Comparison of ENCODE assay signal across 9 cellular contexts in genomic region chr13:30415430-30416030, GRCh38. TPM values are rescaled to one million over a fixed set of nuclear protein-coding genes. Genes with fewer than 3 reads are reported as not detected.
DNase-seq lines count a peak whose midpoint lies in the region; ATAC-seq, FAIRE-seq and TF ChIP-seq lines count a peak whose summit lies in the region.
"Had no signal": no experiment of that assay in that cellular context is flagged by ENCODE, and none has a peak within 500 bp of the region (broad histone marks: within the 10 kb centered on the region; RNA-seq: fewer than 3 reads in every experiment).

No MANE protein-coding gene starts in this region.

- no peaks in the 10 kb centered on the region for H3K36me3 ChIP-seq in K562 (ENCODE audit: control insufficient read depth, insufficient read depth, low read length)

- FAIRE-seq in K562 (lab: Jason Lieb, UNC): no peak

- H3K27ac ChIP-seq in K562 (ENCODE audit: extremely low read depth, low read depth, low read length): no peak overlapping the region

- peak; percentile 79 for ATAC-seq in GM18508 (IDR thresholded peaks at IDR 0.05; ENCODE audit: insufficient read depth, unreplicated experiment)
- ATAC-seq in GM21619 (IDR thresholded peaks at IDR 0.05; ENCODE audit: unreplicated experiment): peak; percentile 66
- peak; percentile 89 for ATAC-seq in HG03354 (IDR thresholded peaks at IDR 0.05; ENCODE audit: poor library complexity, severe bottlenecking, unreplicated experiment)
- ATAC-seq in K562: no peak
- no peak for ATAC-seq in Right ventricle myocardium inferior

- POLR2A ChIA-PET in K562 (lab: Yijun Ruan, JAX): no interaction called here

- DNase-seq in K562 (ENCODE audit: extremely low read depth in 1 of 4, low spot score in 3 of 4): no peak
- DNase-seq in cortex of kidney (lab: John Stamatoyannopoulos, UW): no peak
- no peak for DNase-seq in activated effector memory CD4-positive, alpha-beta T cell treated with anti-CD3 and anti-CD28 coated beads, Interleukin-2, amount 50 U/mL, for 16 hours
- no peak for DNase-seq in cerebellar nuclear complex (lab: John Stamatoyannopoulos, UW)
- no peak for DNase-seq in Right ventricle myocardium inferior (ENCODE audit: missing footprints)

- TF ChIP-seq CTCF in K562 (IDR thresholded peaks at IDR 0.05 in 2 of 3, conservative IDR thresholded peaks at IDR 0.05 in 1 of 3; ENCODE audit: insufficient read depth in 2 of 3, low read depth in 1 of 3, low read length in 3 of 3): no peak

- intact Hi-C loops in K562 (cut with micrococcal nuclease) (no loop called here), Right ventricle myocardium inferior (cut with DNase I) (no loop called here)

- TF ChIP-seq POLR2A in K562 (conservative IDR thresholded peaks at IDR 0.05): no peak

- peak overlapping the region; percentile 23; the same call in 1 of the 2 replicates for H2AFZ ChIP-seq in K562 (ENCODE audit: low read depth, low read length)

- no peak overlapping the region for H3K9ac ChIP-seq in K562 (ENCODE audit: insufficient read depth in 1 of 2, low read depth in 2 of 2, low read length in 2 of 2)

- no peak overlapping the region for H3K4me2 ChIP-seq in K562 (ENCODE audit: insufficient read depth, low read length)

- no peaks in the 10 kb centered on the region; a peak in 2 of 5 replicates for H3K4me1 ChIP-seq in K562 (replicated peaks in 1 of 2; ENCODE audit: control insufficient read depth in 2 of 2, insufficient read depth in 2 of 2, low read length in 2 of 2)

- H3K9me3 ChIP-seq in K562 (replicated peaks; ENCODE audit: control insufficient read depth, insufficient read depth, low read depth, low read length): no peaks in the 10 kb centered on the region

- no peak for TF ChIP-seq RAD21 in K562 (CRISPR knock-in tag; conservative IDR thresholded peaks at IDR 0.05 in 1 of 2, IDR thresholded peaks at IDR 0.05 in 1 of 2)

- no peaks in the 10 kb centered on the region for H4K20me1 ChIP-seq in K562 (replicated peaks; ENCODE audit: control insufficient read depth, insufficient read depth, low read length)

- H3K9me1 ChIP-seq in K562 (ENCODE audit: control insufficient read depth, insufficient read depth, low read length): no peaks in the 10 kb centered on the region

- no peak overlapping the region for H3K4me3 ChIP-seq in K562

- CTCF ChIA-PET in K562 (lab: Yijun Ruan, JAX; ENCODE audit: low intra/inter-chr PET ratio): no interaction called here

- no peaks in the 10 kb centered on the region for H3K27me3 ChIP-seq in K562 (ENCODE audit: control insufficient read depth in 2 of 2, insufficient read depth in 2 of 2, low read length in 2 of 2)

- no TSS peak for BruUV-seq in K562 (replicated peaks; lab: Mats Ljungman, UMichigan)

- no peak for TF ChIP-seq EP300 in K562 (IDR thresholded peaks at IDR 0.05; ENCODE audit: low read length)

- no peaks in the 10 kb centered on the region for H3K79me2 ChIP-seq in K562 (ENCODE audit: control insufficient read depth, insufficient read depth, low read length)

- in situ Hi-C loops in K562 (cut with MboI): no loop called here

- WGBS in K562 (ENCODE audit: insufficient coverage, low coverage, missing lambda C conversion rate): 24% methylated on average over 3 of the region's 3 CpGs

TF ChIP-seq in K562, 482 proteins besides CTCF, POLR2A, EP300 and RAD21:
- TF ChIP-seq PRDM10 (IDR thresholded peaks at IDR 0.05; ENCODE audit: partially characterized antibody) (peak; percentile 94), ZNF449 (CRISPR knock-in tag; IDR thresholded peaks at IDR 0.05) (no peak)

RNA-seq across cellular contexts. Expression of gene UBE2L5, which starts 6.8 kb away (rescaled TPM):
- total RNA-seq in K562 (2011; cell fraction: chromatin; rRNA removed; ENCODE audit: low replicate concordance): not detected in 2 replicates
- total RNA-seq in K562 (2011; cell fraction: nucleolus; rRNA removed): not detected in 2 replicates
- not detected in 2 replicates for total RNA-seq in K562 (2011; cell fraction: nucleoplasm; rRNA removed)
- total RNA-seq in K562 (2014; rRNA removed) (not detected in 2 replicates), K562 (2014; rRNA removed; fragmentation: Illumina TruSeq; extraction: Trizol) (not detected in 2 replicates), K562 (2015; rRNA removed; fragmentation: Illumina TruSeq; extraction: Trizol) (not detected in 2 replicates), K562 (2021) (not detected in 2 replicates), Right ventricle myocardium inferior (not detected)
- polyA plus RNA-seq in K562 (2011; rRNA removed) (1.4 and 1.5 TPM in 2 replicates), K562 (2014; fragmentation: Illumina TruSeq; extraction: Trizol) (0.86 TPM in 1 of 2 replicates, not detected in the other), K562 (2014; fragmentation: Nextera tagmentation; extraction: Ambion mirVana) (under 1 TPM in 1 of 2 experiments, not detected in 1; 0.22 TPM), K562 (2014; rRNA removed) (not detected in 2 replicates)
- polyA plus RNA-seq in K562 (2011; cell fraction: cytosol; rRNA removed): 0.33 TPM in 1 of 2 replicates, not detected in the other
- polyA plus RNA-seq in K562 (2011; cell fraction: nucleus; rRNA removed): 0.35 TPM in 1 of 2 replicates, not detected in the other
- 0.62 and 7.2 TPM in 2 replicates for polyA plus RNA-seq in K562 (2012)
- polyA minus RNA-seq in K562 (2011; rRNA and poly(A)+ RNA removed): 0.45 and 1.9 TPM in 2 replicates
- not detected in 2 replicates for polyA minus RNA-seq in K562 (2011; cell fraction: cytosol; rRNA and poly(A)+ RNA removed)
- polyA minus RNA-seq in K562 (2011; cell fraction: nucleus; rRNA and poly(A)+ RNA removed): not detected in 2 replicates
- total RNA-seq: skeletal muscle tissue had no signal

RNA-seq across cellular contexts. Expression of gene HMGB1, which starts 50.2 kb away (rescaled TPM):
- total RNA-seq in K562 (2011; cell fraction: chromatin; rRNA removed; ENCODE audit: low replicate concordance): 55.4 and 188 TPM in 2 replicates
- total RNA-seq in K562 (2011; cell fraction: nucleolus; rRNA removed): 38.2 and 49.9 TPM in 2 replicates
- total RNA-seq in K562 (2011; cell fraction: nucleoplasm; rRNA removed): 79.4 and 79.5 TPM in 2 replicates
- total RNA-seq in K562 (2014; rRNA removed) (566 and 689 TPM in 2 replicates), K562 (2014; rRNA removed; fragmentation: Illumina TruSeq; extraction: Trizol) (933 and 1,114 TPM in 2 replicates), K562 (2015; rRNA removed; fragmentation: Illumina TruSeq; extraction: Trizol) (974 and 1,083 TPM in 2 replicates), K562 (2021) (441 and 442 TPM in 2 replicates), Right ventricle myocardium inferior (183 TPM)
- polyA plus RNA-seq in K562 (2011; rRNA removed) (325 and 454 TPM in 2 replicates), K562 (2014; fragmentation: Illumina TruSeq; extraction: Trizol) (1,153 and 1,284 TPM in 2 replicates), K562 (2014; fragmentation: Nextera tagmentation; extraction: Ambion mirVana) (1,000 to 10,000 TPM; 1,767 to 1,896 TPM), K562 (2014; rRNA removed) (835 and 850 TPM in 2 replicates)
- 50.0 and 125 TPM in 2 replicates for polyA plus RNA-seq in K562 (2011; cell fraction: cytosol; rRNA removed)
- 87.7 and 155 TPM in 2 replicates for polyA plus RNA-seq in K562 (2011; cell fraction: nucleus; rRNA removed)
- 367 and 762 TPM in 2 replicates for polyA plus RNA-seq in K562 (2012)
- 163 and 197 TPM in 2 replicates for polyA minus RNA-seq in K562 (2011; rRNA and poly(A)+ RNA removed)
- 132 and 144 TPM in 2 replicates for polyA minus RNA-seq in K562 (2011; cell fraction: cytosol; rRNA and poly(A)+ RNA removed)
- 54.7 and 120 TPM in 2 replicates for polyA minus RNA-seq in K562 (2011; cell fraction: nucleus; rRNA and poly(A)+ RNA removed)

Comparison
In these comparisons a context has a peak if more than half of its experiments do, and no peak if none do; other contexts are left out.
1. ATAC-seq: peak in GM18508 (single experiment), GM21619 (single experiment) and HG03354 (single experiment); none in K562 (single experiment) and Right ventricle myocardium inferior (single experiment).